8 cellular contexts compared by ENCODE assay signal in the genomic region with DNA sequence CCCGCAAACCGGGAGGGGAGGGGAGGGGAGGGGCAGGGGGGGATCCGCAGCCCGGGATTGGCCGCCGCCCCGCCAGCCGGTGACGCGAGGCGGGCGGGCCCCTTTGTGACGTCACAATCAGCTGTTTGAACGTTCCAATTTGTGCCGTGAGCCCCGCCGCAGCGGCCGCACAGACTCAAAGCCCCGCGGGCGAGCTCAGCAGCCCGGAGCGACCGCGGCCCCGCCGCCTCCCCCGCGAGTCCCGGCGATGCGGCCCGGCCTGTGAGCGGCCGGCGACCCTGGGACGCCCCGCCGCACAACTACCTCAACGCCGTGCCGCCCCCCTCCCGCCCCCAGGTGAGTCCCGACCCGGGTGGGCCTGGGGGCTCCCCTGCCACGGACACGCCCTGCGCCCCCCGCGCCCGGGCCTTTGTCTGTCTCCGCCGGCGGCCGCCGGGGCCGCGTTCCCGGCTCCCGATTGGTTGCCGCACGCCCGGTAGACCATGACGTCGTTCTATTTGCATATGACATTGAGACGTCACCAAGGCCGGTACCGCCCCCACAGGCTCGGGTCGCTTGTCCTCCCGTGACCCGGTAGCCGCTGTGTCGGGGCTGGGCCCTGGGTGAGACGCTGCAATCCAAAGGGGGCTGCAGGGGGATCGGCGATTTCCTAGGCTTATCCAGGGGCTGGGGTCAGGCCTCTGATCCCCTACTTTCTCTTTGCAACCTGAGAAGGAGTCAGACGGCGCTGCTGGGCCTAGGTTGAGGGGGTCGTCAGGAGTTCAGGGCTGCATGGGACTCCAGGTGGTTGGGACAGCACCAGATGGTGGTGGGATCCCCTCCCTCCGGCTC. TPM values are rescaled to one million over a fixed set of nuclear protein-coding genes. Genes with fewer than 3 reads are reported as not detected.
DNase-seq lines count a peak whose midpoint lies in the region; ATAC-seq and TF ChIP-seq lines count a peak whose summit lies in the region.

A gene with protein sequence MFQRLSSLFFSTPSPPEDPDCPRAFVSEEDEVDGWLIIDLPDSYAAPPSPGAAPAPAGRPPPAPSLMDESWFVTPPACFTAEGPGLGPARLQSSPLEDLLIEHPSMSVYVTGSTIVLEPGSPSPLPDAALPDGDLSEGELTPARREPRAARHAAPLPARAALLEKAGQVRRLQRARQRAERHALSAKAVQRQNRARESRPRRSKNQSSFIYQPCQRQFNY (plus strand): TSS at position 168 of the 831 bp plus-strand sequence. CDS start 4,396 bp downstream, outside the sequence.

- WGBS in upper lobe of left lung, 2 donors, result 0 to 2% methylated on average over 1 to 24 of the region's 82 CpGs

- H3K27ac ChIP-seq in upper lobe of left lung, result peak within 1 kb of the TSS; percentile 94 to 100 (median 99)

- H3K4me3 ChIP-seq in GM12864 (ENCODE audit: low read depth, low read length) (peak within 1 kb of the TSS; percentile 71), upper lobe of left lung (peak within 1 kb of the TSS; percentile 55 to 82 (median 70))

- no peaks in the 10 kb centered on the region for H3K9me3 Mint-ChIP-seq in progenitor cell of endocrine pancreas (ENCODE audit: low read depth)

- peaks cover 15% of the 10 kb centered on the region for H3K27me3 Mint-ChIP-seq in T-helper 17 cell
- peaks cover 15% of the 10 kb centered on the region for H3K27me3 Mint-ChIP-seq in progenitor cell of endocrine pancreas

- no peaks in the 10 kb centered on the region for H3K36me3 ChIP-seq in upper lobe of left lung

- H3K4me1 Mint-ChIP-seq in T-helper 17 cell, result peaks cover 29% of the 10 kb centered on the region
- H3K4me1 Mint-ChIP-seq in progenitor cell of endocrine pancreas (ENCODE audit: low read depth), result peaks cover 32% of the 10 kb centered on the region

- H3K27ac Mint-ChIP-seq in T-helper 17 cell (peak within 1 kb of the TSS; percentile 96), progenitor cell of endocrine pancreas (peak within 1 kb of the TSS; percentile 99)

- H3K27me3 ChIP-seq in upper lobe of left lung, result no peaks in the 10 kb centered on the region

- TF ChIP-seq EP300 in upper lobe of left lung (IDR thresholded peaks at IDR 0.05), result peak in 1 of 4 donors; percentile 23

- H3K9me3 ChIP-seq in T-helper 17 cell (ENCODE audit: control insufficient read depth, low read length, poor library complexity, severe bottlenecking) (no peaks in the 10 kb centered on the region), upper lobe of left lung (no peaks in the 10 kb centered on the region)

- peak; percentile 2 to 95 (median 82) for TF ChIP-seq POLR2A in upper lobe of left lung (IDR thresholded peaks at IDR 0.05)

- H3K36me3 Mint-ChIP-seq in T-helper 17 cell (ENCODE audit: low read depth), result peaks cover 2% of the 10 kb centered on the region
- no peaks in the 10 kb centered on the region for H3K36me3 Mint-ChIP-seq in progenitor cell of endocrine pancreas (ENCODE audit: insufficient read depth)

- DNase-seq in GM12864 (ENCODE audit: low read depth) (peak; percentile 68), NCI-H187 (lab: John Stamatoyannopoulos, UW) (peak; percentile 53 to 82), T-helper 17 cell (peak; percentile 81 to 88 (median 88)), amygdala (lab: John Stamatoyannopoulos, UW) (peak; percentile 46 to 95 (median 86)), left cardiac atrium (peak; percentile 96), progenitor cell of endocrine pancreas (ENCODE audit: low spot score, unreplicated experiment) (peak; percentile 96), upper lobe of left lung (peak; percentile 96 to 98)

- peak; percentile 51 for ATAC-seq in HG02870 (IDR thresholded peaks at IDR 0.05; ENCODE audit: unreplicated experiment)
- ATAC-seq in T-helper 17 cell, result peak; percentile 70
- peak; percentile 81 to 86 for ATAC-seq in left cardiac atrium
- peak; percentile 87 to 89 for ATAC-seq in upper lobe of left lung (ENCODE audit: low FRiP score in 2 of 2)

- intact Hi-C loops in left cardiac atrium (cut with DNase I), result loop anchor here in 1 of 2 donors (10.0 kb wide), 1 partner anchor 120 kb away; no protein-coding TSS in a partner anchor

- TF ChIP-seq CTCF in GM12864 (IDR thresholded peaks at IDR 0.05; ENCODE audit: low read depth, low read length, missing control alignments) (no peak), progenitor cell of endocrine pancreas (IDR thresholded peaks at IDR 0.05; ENCODE audit: unreplicated experiment) (no peak), upper lobe of left lung (IDR thresholded peaks at IDR 0.05) (peak in 2 of 6 experiments; percentile 8 to 18)

- peak within 1 kb of the TSS; percentile 98 for H3K4me3 Mint-ChIP-seq in T-helper 17 cell
- H3K4me3 Mint-ChIP-seq in progenitor cell of endocrine pancreas (ENCODE audit: low read depth), result peak within 1 kb of the TSS; percentile 97

- H3K4me1 ChIP-seq in upper lobe of left lung, result peaks cover 23 to 35% (median 31%) of the 10 kb centered on the region in 4 donors

RNA-seq across cellular contexts. Expression of the gene that starts here (rescaled TPM):
- 10 to 100 TPM; 62.0 to 62.4 TPM for total RNA-seq in T-helper 17 cell
- 100 to 1,000 TPM in 1 of 2 donors, 10 to 100 TPM in 1; 85.0 to 117 TPM for total RNA-seq in left cardiac atrium
- total RNA-seq in progenitor cell of endocrine pancreas, result 31.5 and 33.0 TPM in 2 replicates
- 10 to 100 TPM; 11.2 to 26.1 (median 16.5) TPM for total RNA-seq in upper lobe of left lung

Comparison
In these comparisons a context has a peak if more than half of its experiments do, and no peak if none do; other contexts are left out.
1. Peak in every context shown above with its lines: DNase-seq, ATAC-seq, H3K4me3 ChIP-seq and H3K27ac ChIP-seq.